17 cellular contexts compared by ENCODE assay signal in genomic region chr7:92875171-92875570, GRCh38.
"Had no signal": no experiment of that assay in that cellular context is flagged by ENCODE, and none has a peak within 500 bp of the region (broad histone marks: within the 10 kb centered on the region; RNA-seq: fewer than 3 reads in every experiment).

No MANE protein-coding gene starts in this region.

- H3K4me1 ChIP-seq: ascending aorta, parathyroid adenoma had no signal

- H3K9me3 Mint-ChIP-seq: type B pancreatic cell had no signal

- H3K9ac ChIP-seq: parathyroid adenoma had no signal

- H2AFZ ChIP-seq: hepatocyte, parathyroid adenoma had no signal

- ATAC-seq: activated CD8-positive, alpha-beta T cell treated with anti-CD3 and anti-CD28 coated beads, Interleukin-2, amount 10 ng/mL, durations not matched to agents 7 days and 5 days had no signal

- H3K9me3 ChIP-seq: ascending aorta, SJCRH30 had no signal

- H3K27ac Mint-ChIP-seq: activated CD8-positive, alpha-beta T cell treated with anti-CD3 and anti-CD28 coated beads, Interleukin-2, amount 10 ng/mL, durations not matched to agents 7 days and 5 days; type B pancreatic cell had no signal

- H3K4me2 ChIP-seq: hepatocyte had no signal

- DNase-seq: activated CD4-positive, alpha-beta T cell treated with anti-CD3 and anti-CD28 coated beads for 1 hour; activated CD8-positive, alpha-beta memory T cell treated with anti-CD3 and anti-CD28 coated beads, Interleukin-2, amount 50 U/mL, for 48 hours; activated CD8-positive, alpha-beta T cell treated with anti-CD3 and anti-CD28 coated beads, Interleukin-2, amount 10 ng/mL, durations not matched to agents 7 days and 5 days; caudate nucleus; cortex of kidney; effector CD8-positive, alpha-beta T cell; kidney glomerular epithelial cell; midbrain; retina; SJCRH30; stimulated activated CD4-positive, alpha-beta T cell treated with anti-CD3 and anti-CD28 coated beads, Interleukin-4, amount 100 ng/mL, for 4 hours; SW 1271; T-helper 9 cell had no signal

- H3K27me3 ChIP-seq: ascending aorta, hepatocyte, SJCRH30 had no signal

- H3K27ac ChIP-seq: ascending aorta, hepatocyte, parathyroid adenoma, SJCRH30 had no signal

- H3K27me3 Mint-ChIP-seq: type B pancreatic cell had no signal

- H3K4me3 Mint-ChIP-seq: activated CD8-positive, alpha-beta T cell treated with anti-CD3 and anti-CD28 coated beads, Interleukin-2, amount 10 ng/mL, durations not matched to agents 7 days and 5 days; type B pancreatic cell had no signal

- H3K79me2 ChIP-seq: hepatocyte, parathyroid adenoma had no signal

- H3K4me3 ChIP-seq: ascending aorta, hepatocyte, SJCRH30 had no signal

- H3K36me3 Mint-ChIP-seq: type B pancreatic cell had no signal

- H3K36me3 ChIP-seq: ascending aorta, SJCRH30 had no signal
